27 cellular contexts compared by ENCODE assay signal in the genomic region with DNA sequence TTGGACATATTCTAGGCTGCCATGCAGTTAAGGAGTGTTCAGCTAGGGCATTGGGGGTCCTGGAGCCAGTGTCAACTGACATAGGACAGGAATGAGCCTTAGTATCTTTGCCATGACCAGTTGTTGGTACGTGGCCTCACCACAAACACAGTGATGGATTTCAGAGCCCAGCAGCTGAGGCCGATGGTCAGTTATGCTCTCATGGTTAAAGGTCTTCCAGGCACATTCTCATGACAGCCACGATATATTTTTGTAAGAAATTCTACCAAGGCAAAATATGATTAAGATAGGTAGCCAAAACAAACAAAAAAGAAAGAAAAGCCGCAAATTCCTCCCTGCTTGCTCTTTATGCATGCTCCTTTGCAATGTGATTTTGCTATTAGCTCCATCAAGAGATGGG. TPM values are rescaled to one million over a fixed set of nuclear protein-coding genes. Genes with fewer than 3 reads are reported as not detected.
DNase-seq lines count a peak whose midpoint lies in the region; TF ChIP-seq lines count a peak whose summit lies in the region.
"Had no signal": no experiment of that assay in that cellular context is flagged by ENCODE, and none has a peak within 500 bp of the region (broad histone marks: within the 10 kb centered on the region; RNA-seq: fewer than 3 reads in every experiment).

No MANE protein-coding gene starts in this region.

- POLR2A ChIA-PET in activated CD4-positive, alpha-beta T cell treated with anti-CD3 and anti-CD28 coated beads, Interleukin-2, amount 10 ng/mL, durations not matched to agents 7 days and 5 days (lab: Charles Lee) = no interaction called here

- TF ChIP-seq CTCF in fibroblast of the aortic adventitia (IDR thresholded peaks at IDR 0.05; ENCODE audit: insufficient read depth, low read length) (no peak), nephron (IDR thresholded peaks at IDR 0.05; ENCODE audit: unreplicated experiment in 3 of 3) (no peak)

- CTCF ChIA-PET in activated CD4-positive, alpha-beta T cell treated with anti-CD3 and anti-CD28 coated beads, Interleukin-2, amount 10 ng/mL, durations not matched to agents 7 days and 5 days (lab: Charles Lee) = interaction anchor here (0.5 to 1.2 kb wide), 4 partner anchors 14 to 358 kb away, joined by 3 to 5 read pairs (median 3); no protein-coding TSS in a partner anchor

- peaks cover 17% of the 10 kb centered on the region for H3K36me3 Mint-ChIP-seq in activated CD4-positive, alpha-beta T cell treated with anti-CD3 and anti-CD28 coated beads, Interleukin-2, amount 10 ng/mL, durations not matched to agents 7 days and 5 days (ENCODE audit: low read depth)
- H3K36me3 Mint-ChIP-seq in nephron (ENCODE audit: low read depth) = peaks cover 20% of the 10 kb centered on the region
- H3K36me3 Mint-ChIP-seq: activated CD8-positive, alpha-beta memory T cell treated with anti-CD3 and anti-CD28 coated beads, Interleukin-2, amount 10 ng/mL, durations not matched to agents 7 days and 5 days; CD14-positive monocyte had no signal

- H3K9me3 Mint-ChIP-seq in activated CD4-positive, alpha-beta T cell treated with anti-CD3 and anti-CD28 coated beads, Interleukin-2, amount 10 ng/mL, durations not matched to agents 7 days and 5 days = peaks cover 13% of the 10 kb centered on the region
- H3K9me3 Mint-ChIP-seq in nephron = peaks cover 23% of the 10 kb centered on the region

- H3K4me3 Mint-ChIP-seq in activated CD4-positive, alpha-beta T cell treated with anti-CD3 and anti-CD28 coated beads, Interleukin-2, amount 10 ng/mL, durations not matched to agents 7 days and 5 days = no peak overlapping the region
- no peak overlapping the region for H3K4me3 Mint-ChIP-seq in nephron
- H3K4me3 Mint-ChIP-seq: activated CD8-positive, alpha-beta memory T cell treated with anti-CD3 and anti-CD28 coated beads, Interleukin-2, amount 10 ng/mL, durations not matched to agents 7 days and 5 days; activated naive CD8-positive, alpha-beta T cell treated with anti-CD3 and anti-CD28 coated beads, Interleukin-2, amount 50 U/mL, for 24 hours; activated T-cell treated with anti-CD3 and anti-CD28 coated beads, Interleukin-2, amount 50 U/mL, for 4 hours; CD14-positive monocyte had no signal

- H3K27ac Mint-ChIP-seq in activated CD4-positive, alpha-beta T cell treated with anti-CD3 and anti-CD28 coated beads, Interleukin-2, amount 10 ng/mL, durations not matched to agents 7 days and 5 days = peak overlapping the region; percentile 14
- peak overlapping the region; percentile 75 to 87 (median 82) for H3K27ac Mint-ChIP-seq in nephron
- H3K27ac Mint-ChIP-seq: activated CD8-positive, alpha-beta memory T cell treated with anti-CD3 and anti-CD28 coated beads, Interleukin-2, amount 10 ng/mL, durations not matched to agents 7 days and 5 days; activated naive CD8-positive, alpha-beta T cell treated with anti-CD3 and anti-CD28 coated beads, Interleukin-2, amount 50 U/mL, for 24 hours; CD14-positive monocyte; IgD-negative memory B cell had no signal

- no peak for DNase-seq in activated CD4-positive, alpha-beta T cell treated with anti-CD3 and anti-CD28 coated beads, Interleukin-2, amount 10 ng/mL, durations not matched to agents 7 days and 5 days
- no peak for DNase-seq in activated CD4-positive, alpha-beta T cell treated with anti-CD3 and anti-CD28 coated beads, Interleukin-2, amount 50 U/mL, for 1 hour
- DNase-seq in fibroblast of the aortic adventitia (ENCODE audit: low read depth) (peak; percentile 13), stromal cell of bone marrow (ENCODE audit: low read depth) (peak; percentile 47), NCI-H1105 (lab: John Stamatoyannopoulos, UW) (no peak), T-helper 1 cell (no peak)
- no peak for DNase-seq in activated T-cell treated with anti-CD3 and anti-CD28 coated beads, Interleukin-2, amount 50 U/mL, for 48 hours
- DNase-seq: activated CD4-positive, alpha-beta T cell treated with anti-CD3 and anti-CD28 coated beads, Interleukin-2, amount 50 U/mL, for 4 hours; activated CD8-positive, alpha-beta memory T cell treated with anti-CD3 and anti-CD28 coated beads, Interleukin-2, amount 10 ng/mL, durations not matched to agents 7 days and 5 days; activated naive CD8-positive, alpha-beta T cell treated with anti-CD3 and anti-CD28 coated beads, Interleukin-2, amount 50 U/mL, for 24 hours; activated T-cell treated with anti-CD3 and anti-CD28 coated beads, Interleukin-2, amount 50 U/mL, for 4 hours; body of pancreas; cerebellar nuclear complex; dorsolateral prefrontal cortex; left ventricle myocardium inferior; mesendoderm; naive B cell; NCI-H510A; ovary; RPMI8226; small intestine; stimulated activated CD4-positive, alpha-beta T cell treated with anti-CD3 and anti-CD28 coated beads, Interleukin-1b, Interleukin-23, amount 100 ng/mL, for 48 hours; stimulated activated naive CD8-positive, alpha-beta T cell treated with anti-CD3 and anti-CD28 coated beads, Interleukin-15, Interleukin-2, amounts not matched to agents 100 U/mL and 50 U/mL, for 24 hours had no signal

- peaks cover 52% of the 10 kb centered on the region for H3K4me1 Mint-ChIP-seq in activated CD4-positive, alpha-beta T cell treated with anti-CD3 and anti-CD28 coated beads, Interleukin-2, amount 10 ng/mL, durations not matched to agents 7 days and 5 days
- peaks cover 23% of the 10 kb centered on the region for H3K4me1 Mint-ChIP-seq in nephron

- H3K27me3 Mint-ChIP-seq in activated CD4-positive, alpha-beta T cell treated with anti-CD3 and anti-CD28 coated beads, Interleukin-2, amount 10 ng/mL, durations not matched to agents 7 days and 5 days = peaks cover 8% of the 10 kb centered on the region
- peaks cover 25% of the 10 kb centered on the region for H3K27me3 Mint-ChIP-seq in nephron (ENCODE audit: low read depth)

- no peak overlapping the region for H3K4me3 ChIP-seq in fibroblast of the aortic adventitia (ENCODE audit: low read depth, low read length)
- H3K4me3 ChIP-seq: body of pancreas, dorsolateral prefrontal cortex, left ventricle myocardium inferior, ovary, SJSA1 had no signal

RNA-seq across cellular contexts. Expression of a gene that starts 47.8 kb away (rescaled TPM):
- 1 to 10 TPM; 2.7 to 3.7 TPM for total RNA-seq in activated CD4-positive, alpha-beta T cell treated with anti-CD3 and anti-CD28 coated beads, Interleukin-2, amount 10 ng/mL, durations not matched to agents 7 days and 5 days
- total RNA-seq in fibroblast of the aortic adventitia (ENCODE audit: low replicate concordance) = 14.0 and 19.6 TPM in 2 replicates

Comparison
In these comparisons a context has a peak if more than half of its experiments do, and no peak if none do; other contexts are left out.
1. DNase-seq: peak in fibroblast of the aortic adventitia (single experiment) and stromal cell of bone marrow (single experiment); none in activated CD4-positive, alpha-beta T cell treated with anti-CD3 and anti-CD28 coated beads, Interleukin-2, amount 10 ng/mL, durations not matched to agents 7 days and 5 days (single experiment), activated CD4-positive, alpha-beta T cell treated with anti-CD3 and anti-CD28 coated beads, Interleukin-2, amount 50 U/mL, for 1 hour (single experiment), NCI-H1105 (single experiment), T-helper 1 cell (0 of 5) and activated T-cell treated with anti-CD3 and anti-CD28 coated beads, Interleukin-2, amount 50 U/mL, for 48 hours (0 of 2).